ENCODE assay signal across 10 cellular contexts in the genomic region with DNA sequence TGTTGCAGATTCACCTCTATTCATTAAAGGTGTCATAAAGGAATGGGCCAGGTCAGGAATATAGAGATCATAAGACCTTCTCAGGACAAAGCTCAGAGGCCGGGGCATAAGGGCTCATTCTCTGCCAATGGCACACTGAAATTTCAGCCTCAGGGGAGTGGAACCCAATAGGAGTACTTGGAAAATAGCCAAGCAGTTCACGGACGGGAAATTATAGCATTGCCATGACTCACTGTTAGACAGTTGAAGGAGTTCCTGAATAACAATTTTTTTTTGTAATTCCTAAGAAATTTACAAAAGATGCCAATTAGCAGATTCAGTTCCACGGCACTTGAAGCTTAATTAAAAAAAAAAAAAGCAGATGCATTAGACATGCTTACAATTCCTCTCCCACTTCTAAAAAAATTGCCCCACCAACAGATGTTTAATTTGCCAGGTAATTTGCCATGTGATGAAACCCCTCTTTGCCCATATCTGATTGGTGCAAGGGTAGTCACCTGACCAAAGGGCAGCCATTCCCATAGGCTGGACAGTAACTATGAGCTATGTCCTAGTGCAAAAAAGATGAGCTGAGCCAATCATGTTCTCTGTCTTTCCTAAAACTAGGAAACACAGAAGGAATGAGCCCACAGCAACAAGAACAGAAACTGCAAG. TPM values are rescaled to one million over a fixed set of nuclear protein-coding genes. Genes with fewer than 3 reads are reported as not detected.
DNase-seq lines count a peak whose midpoint lies in the region; TF ChIP-seq lines count a peak whose summit lies in the region.
"Had no signal": no experiment of that assay in that cellular context is flagged by ENCODE, and none has a peak within 500 bp of the region (broad histone marks: within the 10 kb centered on the region; RNA-seq: fewer than 3 reads in every experiment).

No MANE protein-coding gene starts in this region.

- POLR2A ChIA-PET in activated CD4-positive, alpha-beta T cell treated with anti-CD3 and anti-CD28 coated beads, Interleukin-2, amount 10 ng/mL, durations not matched to agents 7 days and 5 days (lab: Charles Lee): no interaction called here

- no peak overlapping the region for H3K4me3 Mint-ChIP-seq in type B pancreatic cell
- H3K4me3 Mint-ChIP-seq in activated CD4-positive, alpha-beta T cell treated with anti-CD3 and anti-CD28 coated beads, Interleukin-2, amount 10 ng/mL, durations not matched to agents 7 days and 5 days: no peak overlapping the region
- H3K4me3 Mint-ChIP-seq: activated B cell treated with CpG ODN at 0.5 μM for 24 hours; CD8-positive, alpha-beta T cell had no signal

- CTCF ChIA-PET in activated CD4-positive, alpha-beta T cell treated with anti-CD3 and anti-CD28 coated beads, Interleukin-2, amount 10 ng/mL, durations not matched to agents 7 days and 5 days (lab: Charles Lee): interaction anchor here (0.7 kb wide), 1 partner anchor 23 kb away, joined by 3 read pairs; no protein-coding TSS in a partner anchor

- TF ChIP-seq CTCF in fibroblast of villous mesenchyme (IDR thresholded peaks at IDR 0.05; ENCODE audit: insufficient read depth, low read depth, low read length): no peak
- no peak for TF ChIP-seq CTCF in type B pancreatic cell (conservative IDR thresholded peaks at IDR 0.05)

- H3K9ac ChIP-seq in Karpas-422 (ENCODE audit: low read length): no peak overlapping the region

- peak overlapping the region; percentile 36 for H3K27ac Mint-ChIP-seq in type B pancreatic cell
- H3K27ac Mint-ChIP-seq in activated CD4-positive, alpha-beta T cell treated with anti-CD3 and anti-CD28 coated beads, Interleukin-2, amount 10 ng/mL, durations not matched to agents 7 days and 5 days: no peak overlapping the region
- H3K27ac Mint-ChIP-seq: activated B cell treated with CpG ODN at 0.5 μM for 24 hours; CD8-positive, alpha-beta T cell had no signal

- H3K9me3 Mint-ChIP-seq in type B pancreatic cell: peaks cover 5% of the 10 kb centered on the region
- no peaks in the 10 kb centered on the region for H3K9me3 Mint-ChIP-seq in activated CD4-positive, alpha-beta T cell treated with anti-CD3 and anti-CD28 coated beads, Interleukin-2, amount 10 ng/mL, durations not matched to agents 7 days and 5 days
- H3K9me3 Mint-ChIP-seq: activated B cell treated with CpG ODN at 0.5 μM for 24 hours; CD8-positive, alpha-beta T cell had no signal

- H3K27ac ChIP-seq in SJCRH30: peak overlapping the region; percentile 99
- no peak overlapping the region for H3K27ac ChIP-seq in Karpas-422 (ENCODE audit: low read length)

- H3K4me1 Mint-ChIP-seq in type B pancreatic cell (ENCODE audit: unreplicated experiment): peaks cover 22% of the 10 kb centered on the region
- H3K4me1 Mint-ChIP-seq in activated CD4-positive, alpha-beta T cell treated with anti-CD3 and anti-CD28 coated beads, Interleukin-2, amount 10 ng/mL, durations not matched to agents 7 days and 5 days: no peaks in the 10 kb centered on the region

- no peaks in the 10 kb centered on the region for H3K27me3 ChIP-seq in SJCRH30
- H3K27me3 ChIP-seq in Karpas-422 (ENCODE audit: low read length): no peaks in the 10 kb centered on the region

- H3K79me2 ChIP-seq in Karpas-422 (ENCODE audit: low read length): no peaks in the 10 kb centered on the region

- H3K4me2 ChIP-seq in Karpas-422 (ENCODE audit: low read depth, low read length, poor library complexity, severe bottlenecking): no peak overlapping the region

- H3K36me3 Mint-ChIP-seq in type B pancreatic cell: no peaks in the 10 kb centered on the region
- no peaks in the 10 kb centered on the region for H3K36me3 Mint-ChIP-seq in activated CD4-positive, alpha-beta T cell treated with anti-CD3 and anti-CD28 coated beads, Interleukin-2, amount 10 ng/mL, durations not matched to agents 7 days and 5 days (ENCODE audit: low read depth)
- H3K36me3 Mint-ChIP-seq: CD8-positive, alpha-beta T cell had no signal

- H3K27me3 Mint-ChIP-seq in type B pancreatic cell: no peaks in the 10 kb centered on the region
- H3K27me3 Mint-ChIP-seq in activated CD4-positive, alpha-beta T cell treated with anti-CD3 and anti-CD28 coated beads, Interleukin-2, amount 10 ng/mL, durations not matched to agents 7 days and 5 days: no peaks in the 10 kb centered on the region

- no peaks in the 10 kb centered on the region for H3K36me3 ChIP-seq in SJCRH30
- no peaks in the 10 kb centered on the region for H3K36me3 ChIP-seq in Karpas-422 (ENCODE audit: insufficient read depth, low read length)

- no peak overlapping the region for H2AFZ ChIP-seq in Karpas-422 (ENCODE audit: low read length)

- H3K4me1 ChIP-seq in SJCRH30 (peaks cover 64% of the 10 kb centered on the region), Karpas-422 (ENCODE audit: low read length) (no peaks in the 10 kb centered on the region)

- H3K4me3 ChIP-seq in SJCRH30 (no peak overlapping the region), fibroblast of villous mesenchyme (ENCODE audit: low read depth, low read length) (no peak overlapping the region), Karpas-422 (ENCODE audit: low read length) (no peak overlapping the region)

- H3K9me2 ChIP-seq in Karpas-422 (replicated peaks; ENCODE audit: insufficient read depth, low read length): no peaks in the 10 kb centered on the region

- H4K20me1 ChIP-seq in Karpas-422 (ENCODE audit: insufficient read depth, low read depth, low read length): no peaks in the 10 kb centered on the region

- DNase-seq in NCI-H82 (lab: John Stamatoyannopoulos, UW) (peak; percentile 30), NCI-H82 treated with DMSO at 0.1 percent for 48 hours (lab: John Stamatoyannopoulos, UW; ENCODE audit: unreplicated experiment) (no peak), SJCRH30 (peak; percentile 90 to 98), fibroblast of villous mesenchyme (ENCODE audit: low read depth) (peak; percentile 66), type B pancreatic cell (ENCODE audit: extremely low spot score, unreplicated experiment) (no peak), epidermal melanocyte (ENCODE audit: insufficient read length, low spot score) (no peak), Karpas-422 (no peak)
- no peak for DNase-seq in activated CD4-positive, alpha-beta T cell treated with anti-CD3 and anti-CD28 coated beads, Interleukin-2, amount 10 ng/mL, durations not matched to agents 7 days and 5 days
- DNase-seq: activated B cell treated with CpG ODN at 0.5 μM for 24 hours; CD8-positive, alpha-beta T cell had no signal

- H3K9me3 ChIP-seq in SJCRH30 (replicated peaks) (no peaks in the 10 kb centered on the region), Karpas-422 (ENCODE audit: low read length) (no peaks in the 10 kb centered on the region)

RNA-seq across cellular contexts. Expression of a gene that starts 58.6 kb away (rescaled TPM):
- 12.7 and 13.4 TPM in 2 replicates for total RNA-seq in SJCRH30 (2014; rRNA removed; shearing (Covaris generic))
- 7.7 and 11.7 TPM in 2 replicates for total RNA-seq in fibroblast of villous mesenchyme
- 8.5 and 12.1 TPM in 2 replicates for total RNA-seq in type B pancreatic cell (ENCODE audit: low replicate concordance)
- total RNA-seq in Karpas-422 (2014; rRNA removed; shearing (Covaris generic); ENCODE audit: low replicate concordance): 9.2 and 24.9 TPM in 2 replicates
- total RNA-seq in activated CD4-positive, alpha-beta T cell treated with anti-CD3 and anti-CD28 coated beads, Interleukin-2, amount 10 ng/mL, durations not matched to agents 7 days and 5 days: 1 to 10 TPM; 7.8 to 8.1 TPM

RNA-seq across cellular contexts. Expression of a gene that starts 58.7 kb away (rescaled TPM):
- total RNA-seq in SJCRH30 (2014; rRNA removed; shearing (Covaris generic)): 98.5 and 105 TPM in 2 replicates
- 66.7 and 88.5 TPM in 2 replicates for total RNA-seq in fibroblast of villous mesenchyme
- total RNA-seq in type B pancreatic cell (ENCODE audit: low replicate concordance): 60.6 and 66.3 TPM in 2 replicates
- total RNA-seq in Karpas-422 (2014; rRNA removed; shearing (Covaris generic); ENCODE audit: low replicate concordance): 87.4 and 120 TPM in 2 replicates
- total RNA-seq in activated CD4-positive, alpha-beta T cell treated with anti-CD3 and anti-CD28 coated beads, Interleukin-2, amount 10 ng/mL, durations not matched to agents 7 days and 5 days: 10 to 100 TPM; 49.2 to 63.4 TPM

Comparison
In these comparisons a context has a peak if more than half of its experiments do, and no peak if none do; other contexts are left out.
1. DNase-seq: peak in NCI-H82 (single experiment), SJCRH30 (2 of 2) and fibroblast of villous mesenchyme (single experiment); none in NCI-H82 treated with DMSO at 0.1 percent for 48 hours (single experiment), type B pancreatic cell (single experiment), epidermal melanocyte (single experiment), Karpas-422 (single experiment) and activated CD4-positive, alpha-beta T cell treated with anti-CD3 and anti-CD28 coated beads, Interleukin-2, amount 10 ng/mL, durations not matched to agents 7 days and 5 days (single experiment).